Comparison of ENCODE assay signal across 1 cellular context in genomic region chr6:25070547-25071366, GRCh38.
TF ChIP-seq lines count a peak whose summit lies in the region.

No MANE protein-coding gene starts in this region.

TF ChIP-seq in IMR-90, 13 proteins besides CTCF, POLR2A, EP300 and RAD21:
- TF ChIP-seq SMC3 (IDR thresholded peaks at IDR 0.05; ENCODE audit: low read depth, low read length) (peak; percentile 96), RCOR1 (IDR thresholded peaks at IDR 0.05; ENCODE audit: insufficient replicate concordance, low read length) (no peak)
TF ChIP-seq in IMR-90: peak in this region for 1.
